14 cellular contexts compared by ENCODE assay signal in the genomic region with DNA sequence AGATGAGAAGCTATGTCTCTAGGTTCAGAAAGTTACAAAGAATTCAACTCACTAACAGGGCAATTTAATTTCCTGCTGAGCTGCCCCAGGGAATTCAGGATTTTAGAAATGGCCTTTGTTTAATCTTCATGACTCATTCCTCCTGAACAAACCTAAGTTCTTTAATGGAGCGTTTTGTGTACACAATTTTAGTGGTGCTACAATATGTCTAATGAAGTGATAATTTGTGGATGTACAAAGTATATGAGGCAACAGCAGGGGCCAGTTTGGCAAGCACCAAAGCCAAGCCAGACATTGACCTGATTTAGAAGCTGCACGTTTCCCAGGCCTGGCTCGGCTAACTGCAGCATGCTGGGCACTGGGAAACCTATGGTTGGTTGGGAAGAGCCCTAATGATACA. TPM values are rescaled to one million over a fixed set of nuclear protein-coding genes. Genes with fewer than 3 reads are reported as not detected.
DNase-seq lines count a peak whose midpoint lies in the region; ATAC-seq and TF ChIP-seq lines count a peak whose summit lies in the region.
"Had no signal": no experiment of that assay in that cellular context is flagged by ENCODE, and none has a peak within 500 bp of the region (broad histone marks: within the 10 kb centered on the region; RNA-seq: fewer than 3 reads in every experiment).

No MANE protein-coding gene starts in this region.

- H3K27me3 Mint-ChIP-seq in osteocyte (ENCODE audit: unreplicated experiment), result peaks cover 7% of the 10 kb centered on the region

- DNase-seq in A673 (ENCODE audit: low spot score) (peak; percentile 63), RPMI7951 (ENCODE audit: low read depth) (peak; percentile 74), fibroblast of the aortic adventitia (ENCODE audit: low read depth) (peak; percentile 73), DMS 273 treated with DMSO at 0.1 percent for 48 hours (lab: John Stamatoyannopoulos, UW) (no peak), osteocyte (ENCODE audit: extremely low spot score, unreplicated experiment) (no peak), NCI-H187 treated with DMSO at 0.1 percent for 48 hours (lab: John Stamatoyannopoulos, UW) (no peak)
- DNase-seq: BE2C; colonic mucosa; natural killer cell; stimulated activated CD4-positive, alpha-beta T cell treated with anti-CD3 and anti-CD28 coated beads, Interleukin-12 subunit alpha, Interleukin-12 subunit beta, amount 100 ng/mL, for 4 hours had no signal

- no peaks in the 10 kb centered on the region for H3K9me3 ChIP-seq in A673 (ENCODE audit: low read depth, low read length, poor library complexity, severe bottlenecking)
- H3K9me3 ChIP-seq: BE2C, colonic mucosa had no signal

- no peak for ATAC-seq in HG02571 (IDR thresholded peaks at IDR 0.05; ENCODE audit: unreplicated experiment)
- ATAC-seq: natural killer cell; stimulated activated effector memory CD8-positive, alpha-beta T cell treated with anti-CD3 and anti-CD28 coated beads, Interleukin-12 subunit alpha, Interleukin-12 subunit beta, amount 100 ng/mL, for 72 hours had no signal

- H3K4me3 ChIP-seq in A673 (ENCODE audit: low read depth, low read length, poor library complexity, severe bottlenecking), result no peak overlapping the region
- H3K4me3 ChIP-seq in fibroblast of the aortic adventitia (ENCODE audit: low read depth, low read length), result no peak overlapping the region
- H3K4me3 ChIP-seq: colonic mucosa had no signal

- no peaks in the 10 kb centered on the region for H3K9me3 Mint-ChIP-seq in osteocyte (ENCODE audit: unreplicated experiment)
- H3K9me3 Mint-ChIP-seq: natural killer cell; stimulated activated effector memory CD8-positive, alpha-beta T cell treated with anti-CD3 and anti-CD28 coated beads, Interleukin-12 subunit alpha, Interleukin-12 subunit beta, amount 100 ng/mL, for 72 hours had no signal

- H3K36me3 ChIP-seq in A673 (ENCODE audit: insufficient read depth, low read length, poor library complexity, severe bottlenecking), result no peaks in the 10 kb centered on the region
- H3K36me3 ChIP-seq: BE2C, colonic mucosa had no signal

- POLR2A ChIA-PET in A673 (lab: Charles Lee; ENCODE audit: low non-redundant PET), result no interaction called here

- no peaks in the 10 kb centered on the region for H3K4me1 Mint-ChIP-seq in osteocyte (ENCODE audit: unreplicated experiment)
- H3K4me1 Mint-ChIP-seq: natural killer cell; stimulated activated effector memory CD8-positive, alpha-beta T cell treated with anti-CD3 and anti-CD28 coated beads, Interleukin-12 subunit alpha, Interleukin-12 subunit beta, amount 100 ng/mL, for 72 hours had no signal

- intact Hi-C loops in A673 (cut with micrococcal nuclease; ENCODE audit: unreplicated experiment), result no loop called here

- no peaks in the 10 kb centered on the region for H3K4me1 ChIP-seq in A673 (ENCODE audit: insufficient read depth, low read length, poor library complexity, severe bottlenecking)
- H3K4me1 ChIP-seq: colonic mucosa had no signal

- TF ChIP-seq EP300 in Ishikawa (IDR thresholded peaks at IDR 0.05; ENCODE audit: borderline replicate concordance), result no peak

- CTCF ChIA-PET in A673 (lab: Charles Lee), result no interaction called here

- no peak overlapping the region for H3K27ac Mint-ChIP-seq in osteocyte (ENCODE audit: unreplicated experiment)
- H3K27ac Mint-ChIP-seq: natural killer cell; stimulated activated effector memory CD8-positive, alpha-beta T cell treated with anti-CD3 and anti-CD28 coated beads, Interleukin-12 subunit alpha, Interleukin-12 subunit beta, amount 100 ng/mL, for 72 hours had no signal

- no peaks in the 10 kb centered on the region for H3K36me3 Mint-ChIP-seq in osteocyte (ENCODE audit: unreplicated experiment)
- H3K36me3 Mint-ChIP-seq: natural killer cell; stimulated activated effector memory CD8-positive, alpha-beta T cell treated with anti-CD3 and anti-CD28 coated beads, Interleukin-12 subunit alpha, Interleukin-12 subunit beta, amount 100 ng/mL, for 72 hours had no signal

- no peak overlapping the region for H3K27ac ChIP-seq in A673 (ENCODE audit: low read depth, low read length, poor library complexity, severe bottlenecking)
- H3K27ac ChIP-seq: colonic mucosa had no signal

- H3K4me3 Mint-ChIP-seq in osteocyte (ENCODE audit: unreplicated experiment), result no peak overlapping the region
- H3K4me3 Mint-ChIP-seq: natural killer cell; stimulated activated effector memory CD8-positive, alpha-beta T cell treated with anti-CD3 and anti-CD28 coated beads, Interleukin-12 subunit alpha, Interleukin-12 subunit beta, amount 100 ng/mL, for 72 hours had no signal

- TF ChIP-seq CTCF in A673 (conservative IDR thresholded peaks at IDR 0.05; ENCODE audit: low read depth, low read length), result no peak
- no peak for TF ChIP-seq CTCF in fibroblast of the aortic adventitia (IDR thresholded peaks at IDR 0.05; ENCODE audit: insufficient read depth, low read length)
- no peak for TF ChIP-seq CTCF in osteocyte (IDR thresholded peaks at IDR 0.05)

- peaks cover 16% of the 10 kb centered on the region for H3K27me3 ChIP-seq in A673 (replicated peaks; ENCODE audit: insufficient read depth, low read depth, low read length, poor library complexity)
- H3K27me3 ChIP-seq: BE2C, colonic mucosa had no signal

- no peak for TF ChIP-seq RAD21 in Ishikawa (IDR thresholded peaks at IDR 0.05; ENCODE audit: low read depth)

- no TSS peak for BruUV-seq in A673 (replicated peaks; lab: Mats Ljungman, UMichigan)

TF ChIP-seq in Ishikawa, 13 proteins besides CTCF, POLR2A, EP300 and RAD21:
- TF ChIP-seq CREB1 (IDR thresholded peaks at IDR 0.05; ENCODE audit: low read depth), result no peak
- peak; percentile 80 for TF ChIP-seq NFIC (IDR thresholded peaks at IDR 0.05)
- TF ChIP-seq TAF1 (IDR thresholded peaks at IDR 0.05; ENCODE audit: low read depth), result no peak
- no peak; the same call in 1 of the 2 replicates for TF ChIP-seq TEAD4 (IDR thresholded peaks at IDR 0.05)
- TF ChIP-seq, protein P1, sequence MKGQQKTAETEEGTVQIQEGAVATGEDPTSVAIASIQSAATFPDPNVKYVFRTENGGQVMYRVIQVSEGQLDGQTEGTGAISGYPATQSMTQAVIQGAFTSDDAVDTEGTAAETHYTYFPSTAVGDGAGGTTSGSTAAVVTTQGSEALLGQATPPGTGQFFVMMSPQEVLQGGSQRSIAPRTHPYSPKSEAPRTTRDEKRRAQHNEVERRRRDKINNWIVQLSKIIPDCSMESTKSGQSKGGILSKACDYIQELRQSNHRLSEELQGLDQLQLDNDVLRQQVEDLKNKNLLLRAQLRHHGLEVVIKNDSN (IDR thresholded peaks at IDR 0.05), result no peak
- no peak for TF ChIP-seq YY1 (IDR thresholded peaks at IDR 0.05; ENCODE audit: low read depth)
- TF ChIP-seq EGR1 (IDR thresholded peaks at IDR 0.05), result no peak
- no peak for TF ChIP-seq ZBTB7A (IDR thresholded peaks at IDR 0.05; ENCODE audit: low read depth)
- TF ChIP-seq CEBPB (IDR thresholded peaks at IDR 0.05), result no peak; the same call in 1 of the 2 replicates
- TF ChIP-seq FOXM1 (IDR thresholded peaks at IDR 0.05; ENCODE audit: borderline replicate concordance, low read depth), result peak; percentile 28; the same call in 1 of the 2 replicates
- TF ChIP-seq REST (IDR thresholded peaks at IDR 0.05; ENCODE audit: low read depth), result no peak
- no peak for TF ChIP-seq MAX (IDR thresholded peaks at IDR 0.05)
- TF ChIP-seq TCF12 (IDR thresholded peaks at IDR 0.05; ENCODE audit: low read depth), result peak; percentile 66; the same call in 1 of the 2 replicates

RNA-seq across cellular contexts. Expression of gene HEPHL1, which starts 34.4 kb away (rescaled TPM):
- total RNA-seq in A673 (2021) (not detected in 2 replicates), fibroblast of the aortic adventitia (ENCODE audit: low replicate concordance) (not detected in 2 replicates), osteocyte (not detected in 2 replicates)
- 0.10 TPM in 1 of 2 replicates, not detected in the other for total RNA-seq in RPMI7951 (2014; rRNA removed; shearing (Covaris generic))
- total RNA-seq: colonic mucosa, natural killer cell, OCI-LY7 had no signal

Comparison
In these comparisons a context has a peak if more than half of its experiments do, and no peak if none do; other contexts are left out.
1. DNase-seq: peak in A673 (single experiment), RPMI7951 (single experiment) and fibroblast of the aortic adventitia (single experiment); none in DMS 273 treated with DMSO at 0.1 percent for 48 hours (single experiment), osteocyte (single experiment) and NCI-H187 treated with DMSO at 0.1 percent for 48 hours (single experiment).